Comparison of ENCODE assay signal across 9 cellular contexts in genomic region chr16:22424161-22424937, GRCh38. TPM values are rescaled to one million over a fixed set of nuclear protein-coding genes. Genes with fewer than 3 reads are reported as not detected.
DNase-seq lines count a peak whose midpoint lies in the region; ATAC-seq and TF ChIP-seq lines count a peak whose summit lies in the region.
"Had no signal": no experiment of that assay in that cellular context is flagged by ENCODE, and none has a peak within 500 bp of the region (broad histone marks: within the 10 kb centered on the region; RNA-seq: fewer than 3 reads in every experiment).

No MANE protein-coding gene starts in this region.

- DNase-seq in Panc1 (ENCODE audit: low read depth, low spot score) (no peak), endodermal cell (peak; percentile 42), midbrain (lab: John Stamatoyannopoulos, UW) (peak; percentile 32), tibial nerve (ENCODE audit: low spot score in 2 of 2) (peak in 1 of 2 donors; percentile 20), PC-3 (no peak)
- DNase-seq: MM.1S, SHP77 treated with DMSO at 0.1 percent for 48 hours had no signal

- H3K4me1 ChIP-seq in Panc1 (ENCODE audit: control insufficient read depth, insufficient read depth, low read length) (no peaks in the 10 kb centered on the region), endodermal cell (ENCODE audit: control insufficient read depth, insufficient read depth, low read length) (no peaks in the 10 kb centered on the region), tibial nerve (peaks cover 0 to 21% (median 0%) of the 10 kb centered on the region in 4 donors), PC-3 (ENCODE audit: insufficient read depth, low read length) (no peaks in the 10 kb centered on the region)

- BruUV-seq in Panc1 (replicated peaks; lab: Mats Ljungman, UMichigan) (TSS peak; percentile 22), PC-3 (replicated peaks; lab: Mats Ljungman, UMichigan) (no TSS peak)

- ATAC-seq in Panc1, result no peak
- ATAC-seq in GM21367 (IDR thresholded peaks at IDR 0.05; ENCODE audit: unreplicated experiment), result no peak
- no peak for ATAC-seq in PC-3
- no peak for ATAC-seq in GM21423 (IDR thresholded peaks at IDR 0.05; ENCODE audit: unreplicated experiment)

- TF ChIP-seq POLR2A in tibial nerve (IDR thresholded peaks at IDR 0.05), result no peak

- no peaks in the 10 kb centered on the region for H3K9me3 Mint-ChIP-seq in endodermal cell

- CTCF ChIA-PET in Panc1 (lab: Charles Lee), result no interaction called here
- CTCF ChIA-PET in PC-3 (lab: Charles Lee), result no interaction called here

- H3K9me2 ChIP-seq in PC-3 (replicated peaks; ENCODE audit: low read length), result no peaks in the 10 kb centered on the region

- no peaks in the 10 kb centered on the region for H3K27me3 Mint-ChIP-seq in endodermal cell (ENCODE audit: insufficient read depth)

- H3K9me3 ChIP-seq in Panc1 (ENCODE audit: control insufficient read depth, insufficient read depth, low read depth, low read length) (no peaks in the 10 kb centered on the region), endodermal cell (ENCODE audit: control insufficient read depth, low read length) (no peaks in the 10 kb centered on the region), tibial nerve (no peaks in the 10 kb centered on the region), PC-3 (ENCODE audit: low read length) (no peaks in the 10 kb centered on the region)

- TF ChIP-seq CTCF in Panc1 (IDR thresholded peaks at IDR 0.05) (no peak), endodermal cell (conservative IDR thresholded peaks at IDR 0.05) (no peak), tibial nerve (IDR thresholded peaks at IDR 0.05) (no peak), PC-3 (conservative IDR thresholded peaks at IDR 0.05; ENCODE audit: low read depth, low read length) (no peak)

- POLR2A ChIA-PET in Panc1 (lab: Charles Lee) (no interaction called here), PC-3 (lab: Charles Lee; ENCODE audit: unreplicated experiment) (no interaction called here)

- intact Hi-C loops in Panc1 (cut with micrococcal nuclease; ENCODE audit: unreplicated experiment), result no loop called here
- intact Hi-C loops in PC-3 (cut with micrococcal nuclease), result no loop called here

- TF ChIP-seq EP300 in tibial nerve (IDR thresholded peaks at IDR 0.05), result no peak

- H3K4me1 Mint-ChIP-seq in endodermal cell, result no peaks in the 10 kb centered on the region

- 93 to 95% methylated on average over 17 to 22 of the region's 22 CpGs for WGBS in endodermal cell (ENCODE audit: insufficient coverage in 1 of 2, insufficient read length in 1 of 2), 2 experiments
- WGBS in tibial nerve, 2 donors, result 53 to 59% methylated on average over 21 to 22 of the region's 22 CpGs

- no peaks in the 10 kb centered on the region for H4K20me1 ChIP-seq in PC-3 (ENCODE audit: low read length)

- H2AFZ ChIP-seq in PC-3 (ENCODE audit: low read length), result no peak overlapping the region

- no peak overlapping the region for H3K4me3 ChIP-seq in Panc1 (ENCODE audit: low read depth in 2 of 2, low read length in 2 of 2)
- no peak overlapping the region for H3K4me3 ChIP-seq in endodermal cell (ENCODE audit: low read length)
- H3K4me3 ChIP-seq in tibial nerve, result peak overlapping the region in 3 of 4 donors; percentile 12 to 38 (median 23)
- no peak overlapping the region for H3K4me3 ChIP-seq in PC-3 (ENCODE audit: low read length)

- H3K27me3 ChIP-seq in Panc1 (ENCODE audit: control insufficient read depth, insufficient read depth, low read length) (no peaks in the 10 kb centered on the region), endodermal cell (ENCODE audit: control insufficient read depth, insufficient read depth, low read length, poor library complexity, severe bottlenecking) (no peaks in the 10 kb centered on the region), tibial nerve (no peaks in the 10 kb centered on the region), PC-3 (ENCODE audit: low read length) (no peaks in the 10 kb centered on the region)

- H3K27ac Mint-ChIP-seq in endodermal cell, result peak overlapping the region; percentile 48

- H3K27ac ChIP-seq in Panc1 (ENCODE audit: low read length) (no peak overlapping the region), endodermal cell (ENCODE audit: low read depth, low read length) (no peak overlapping the region), tibial nerve (peak overlapping the region in 3 of 4 donors; percentile 60 to 85 (median 68)), PC-3 (ENCODE audit: low read length) (no peak overlapping the region)

- H3F3A ChIP-seq in PC-3 (ENCODE audit: low read length, unreplicated experiment), result no peaks in the 10 kb centered on the region

- no peak overlapping the region for H3K4me3 Mint-ChIP-seq in endodermal cell

- H3K36me3 Mint-ChIP-seq in endodermal cell (ENCODE audit: low read depth), result peaks cover 61% of the 10 kb centered on the region

- H3K79me2 ChIP-seq in PC-3 (ENCODE audit: low read length), result no peaks in the 10 kb centered on the region

- in situ Hi-C loops in Panc1 (cut with HindIII; ENCODE audit: low pct_unique_long_range_greater_than_20kb, low sequenced_read_pairs), result no loop called here

- H3K36me3 ChIP-seq in Panc1 (ENCODE audit: control insufficient read depth, insufficient read depth, low read length) (peaks cover 4% of the 10 kb centered on the region; the same call in 1 of the 2 replicates), endodermal cell (ENCODE audit: control insufficient read depth, insufficient read depth, low read length) (peaks cover 26% of the 10 kb centered on the region), tibial nerve (peaks cover 0 to 74% (median 5%) of the 10 kb centered on the region in 3 donors), PC-3 (ENCODE audit: low read depth, low read length) (no peaks in the 10 kb centered on the region)

- H3K9ac ChIP-seq in endodermal cell (ENCODE audit: extremely low read depth, low read length, poor library complexity, severe bottlenecking), result no peak overlapping the region
- H3K9ac ChIP-seq in PC-3 (ENCODE audit: low read length), result no peak overlapping the region

- H3K4me2 ChIP-seq in PC-3 (ENCODE audit: low read length), result no peak overlapping the region

RNA-seq across cellular contexts. Expression of gene CDR2, which starts 49.9 kb away (rescaled TPM):
- total RNA-seq in Panc1 (2021; ENCODE audit: unreplicated experiment), result 35.7 TPM
- 21.2 TPM for polyA plus RNA-seq in Panc1 (2012; ENCODE audit: insufficient read length)
- total RNA-seq in endodermal cell, result 10 to 100 TPM; 17.6 to 24.3 TPM
- polyA plus RNA-seq in endodermal cell (2013, experiment 1 of 2), result 18.3 TPM
- polyA plus RNA-seq in endodermal cell (2013, experiment 2 of 2), result 21.8 TPM
- 10 to 100 TPM; 16.4 to 25.1 (median 18.7) TPM for total RNA-seq in tibial nerve
- 14.1 and 14.7 TPM in 2 replicates for total RNA-seq in PC-3 (2014; rRNA removed)

Comparison
In these comparisons a context has a peak if more than half of its experiments do, and no peak if none do; other contexts are left out.
1. DNase-seq: peak in endodermal cell (single experiment) and midbrain (single experiment); none in Panc1 (single experiment) and PC-3 (single experiment).
2. H3K27ac ChIP-seq: peak in tibial nerve (3 of 4); none in Panc1 (single experiment), endodermal cell (single experiment) and PC-3 (single experiment).
3. H3K4me3 ChIP-seq: peak in tibial nerve (3 of 4); none in Panc1 (0 of 2), endodermal cell (single experiment) and PC-3 (single experiment).